ENCODE assay signal across 1 cellular context in genomic region chr19:58395220-58395978, GRCh38.
TF ChIP-seq lines count a peak whose summit lies in the region.

RNF225 (plus strand) TSS chr19:58395656; CDS start chr19:58396090, 434 bp downstream.

TF ChIP-seq in HepG2, 621 proteins besides CTCF, POLR2A, EP300 and RAD21 (continued from another document):
- peak; percentile 34 for TF ChIP-seq RBM39 (IDR thresholded peaks at IDR 0.05; ENCODE audit: low read depth, low read length, poor library complexity, severe bottlenecking)
- TF ChIP-seq FOXM1 (CRISPR knock-in tag; IDR thresholded peaks at IDR 0.05) = no peak
- TF ChIP-seq JDP2 (CRISPR knock-in tag; IDR thresholded peaks at IDR 0.05; ENCODE audit: borderline replicate concordance) = no peak
- TF ChIP-seq ZNF280B (CRISPR knock-in tag; IDR thresholded peaks at IDR 0.05; ENCODE audit: borderline replicate concordance) = no peak
- TF ChIP-seq ZNF674 (CRISPR knock-in tag; IDR thresholded peaks at IDR 0.05; ENCODE audit: low read depth) = no peak
- TF ChIP-seq SMARCE1 (IDR thresholded peaks at IDR 0.05; ENCODE audit: borderline replicate concordance) = no peak
- no peak for TF ChIP-seq ZBTB33 (CRISPR knock-in tag; IDR thresholded peaks at IDR 0.05)
- no peak for TF ChIP-seq KDM4B (CRISPR knock-in tag; IDR thresholded peaks at IDR 0.05)
- TF ChIP-seq, protein P1, sequence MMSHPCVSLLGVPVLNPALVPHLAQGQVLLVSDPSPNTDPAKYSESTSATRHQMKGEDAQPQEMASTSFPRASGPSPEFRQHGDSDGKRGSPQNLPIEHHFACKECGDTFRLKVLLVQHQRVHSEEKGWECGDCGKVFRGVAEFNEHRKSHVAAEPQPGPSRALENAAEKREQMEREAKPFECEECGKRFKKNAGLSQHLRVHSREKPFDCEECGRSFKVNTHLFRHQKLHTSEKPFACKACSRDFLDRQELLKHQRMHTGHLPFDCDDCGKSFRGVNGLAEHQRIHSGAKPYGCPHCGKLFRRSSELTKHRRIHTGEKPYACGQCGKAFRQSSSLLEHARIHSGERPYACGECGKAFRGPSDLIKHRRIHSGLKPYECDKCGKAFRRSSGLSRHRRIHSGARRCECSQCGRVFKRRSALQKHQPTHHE (CRISPR knock-in tag; IDR thresholded peaks at IDR 0.05; ENCODE audit: borderline replicate concordance) = no peak
- TF ChIP-seq ZNF318 (CRISPR knock-in tag; IDR thresholded peaks at IDR 0.05) = no peak
- TF ChIP-seq ZNF598 (CRISPR knock-in tag; IDR thresholded peaks at IDR 0.05; ENCODE audit: borderline replicate concordance) = no peak
- 0 out of 2 replicates have a peak, but pooled peaks have one; percentile 6 for TF ChIP-seq GATA4 (IDR thresholded peaks at IDR 0.05; ENCODE audit: borderline replicate concordance, low read depth)
- no peak for TF ChIP-seq GABPB1 (CRISPR knock-in tag; IDR thresholded peaks at IDR 0.05)
- TF ChIP-seq SIX4 (CRISPR knock-in tag; IDR thresholded peaks at IDR 0.05) = no peak
- no peak for TF ChIP-seq ZFAT (CRISPR knock-in tag; conservative IDR thresholded peaks at IDR 0.05)
- no peak for TF ChIP-seq ZNF816 (CRISPR knock-in tag; IDR thresholded peaks at IDR 0.05; ENCODE audit: borderline replicate concordance)
- no peak for TF ChIP-seq PBX2 (CRISPR knock-in tag; IDR thresholded peaks at IDR 0.05)
- TF ChIP-seq ZNF558 (CRISPR knock-in tag; IDR thresholded peaks at IDR 0.05; ENCODE audit: borderline replicate concordance) = no peak
- no peak for TF ChIP-seq PAWR (CRISPR knock-in tag; IDR thresholded peaks at IDR 0.05; ENCODE audit: borderline replicate concordance)
- TF ChIP-seq MBD4 (IDR thresholded peaks at IDR 0.05; ENCODE audit: borderline replicate concordance, low read length) = 0 out of 2 replicates have a peak, but pooled peaks have one; percentile 40
- TF ChIP-seq ZNF747 (CRISPR knock-in tag; IDR thresholded peaks at IDR 0.05; ENCODE audit: borderline replicate concordance) = no peak
- TF ChIP-seq, protein P2, sequence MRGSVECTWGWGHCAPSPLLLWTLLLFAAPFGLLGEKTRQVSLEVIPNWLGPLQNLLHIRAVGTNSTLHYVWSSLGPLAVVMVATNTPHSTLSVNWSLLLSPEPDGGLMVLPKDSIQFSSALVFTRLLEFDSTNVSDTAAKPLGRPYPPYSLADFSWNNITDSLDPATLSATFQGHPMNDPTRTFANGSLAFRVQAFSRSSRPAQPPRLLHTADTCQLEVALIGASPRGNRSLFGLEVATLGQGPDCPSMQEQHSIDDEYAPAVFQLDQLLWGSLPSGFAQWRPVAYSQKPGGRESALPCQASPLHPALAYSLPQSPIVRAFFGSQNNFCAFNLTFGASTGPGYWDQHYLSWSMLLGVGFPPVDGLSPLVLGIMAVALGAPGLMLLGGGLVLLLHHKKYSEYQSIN (CRISPR knock-in tag; IDR thresholded peaks at IDR 0.05; ENCODE audit: borderline replicate concordance) = no peak
- TF ChIP-seq THAP8 (CRISPR knock-in tag; IDR thresholded peaks at IDR 0.05; ENCODE audit: borderline replicate concordance) = no peak
- TF ChIP-seq ZFX (CRISPR knock-in tag; IDR thresholded peaks at IDR 0.05; ENCODE audit: low read depth) = no peak
- TF ChIP-seq KDM2A (CRISPR knock-in tag; IDR thresholded peaks at IDR 0.05; ENCODE audit: borderline replicate concordance, low read depth) = peak; percentile 48
